Comparison of ENCODE assay signal across 20 cellular contexts in the genomic region with DNA sequence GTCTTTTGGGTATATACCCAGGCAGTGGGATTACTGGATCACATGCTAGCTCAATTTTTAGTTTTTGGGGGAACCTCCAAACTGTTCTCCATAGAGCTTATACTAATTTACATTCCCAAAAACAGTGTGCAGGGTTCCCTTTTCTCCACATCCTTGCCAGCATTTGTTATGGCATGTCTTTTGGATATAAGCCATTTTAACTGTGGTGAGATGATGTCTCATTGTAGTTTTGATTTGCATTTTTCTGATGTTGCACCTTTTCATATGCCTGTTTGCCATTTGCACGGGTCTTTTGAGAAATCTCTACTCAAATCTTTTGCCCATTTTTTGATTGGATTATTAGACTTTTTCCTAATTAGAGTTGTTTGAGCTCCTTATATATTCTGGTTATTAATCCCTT.
"Had no signal": no experiment of that assay in that cellular context is flagged by ENCODE, and none has a peak within 500 bp of the region (broad histone marks: within the 10 kb centered on the region; RNA-seq: fewer than 3 reads in every experiment).

No MANE protein-coding gene starts in this region.

- DNase-seq: KBM-7, MM.1S, NCI-H1092 treated with DMSO at 0.1 percent for 48 hours, NCI-H1436, NCI-H187, NCI-H2029, NCI-H2081 treated with DMSO at 0.1 percent for 48 hours, NCI-H2171, NCI-H226, NCI-H446, NCI-H510A, NCI-H524 treated with DMSO at 0.1 percent for 48 hours, NCI-H69, NCI-H774, Right ventricle myocardium superior, RPMI8226, SIG-M5 had no signal

- H3K9me3 ChIP-seq: SJSA1 had no signal

- H3K27ac ChIP-seq: SJSA1, SK-N-MC had no signal

- H3K4me1 ChIP-seq: SJSA1 had no signal

- H3K27me3 ChIP-seq: SJSA1 had no signal

- H3K4me3 ChIP-seq: SJSA1, SK-N-MC had no signal

- FAIRE-seq: RCC 7860 had no signal
